In the genomic region with DNA sequence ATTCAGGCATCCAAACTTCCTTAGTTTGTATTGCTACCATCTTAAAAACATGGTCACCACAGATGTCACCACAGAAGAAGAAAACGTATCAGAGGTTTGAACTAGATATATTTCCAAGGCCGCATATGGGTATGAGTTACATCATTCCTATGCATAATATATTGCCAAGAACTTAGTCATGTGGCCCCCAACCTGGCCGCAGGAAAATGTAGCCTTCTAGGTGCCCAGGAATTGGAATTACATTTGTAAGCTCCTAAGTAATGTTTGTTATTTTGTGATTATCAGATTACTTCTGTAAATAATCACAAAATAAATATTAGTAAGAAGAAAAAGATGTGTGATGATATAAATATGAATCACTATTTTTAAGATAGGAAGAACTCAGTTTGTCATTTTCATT, we compare ENCODE assay signal across 5 cellular contexts.
"Had no signal": no experiment of that assay in that cellular context is flagged by ENCODE, and none has a peak within 500 bp of the region (broad histone marks: within the 10 kb centered on the region; RNA-seq: fewer than 3 reads in every experiment).

No MANE protein-coding gene starts in this region.

- DNase-seq: IMR-90 had no signal

- FAIRE-seq: HepG2, HTR-8/SVneo, K562 had no signal

- ATAC-seq: HepG2, K562 had no signal

- H3K27ac ChIP-seq: HL-60 had no signal

- H3K4me3 ChIP-seq: K562 had no signal
